ENCODE assay signal across 8 cellular contexts in genomic region chr1:99728494-99729235, GRCh38. TPM values are rescaled to one million over a fixed set of nuclear protein-coding genes. Genes with fewer than 3 reads are reported as not detected.
DNase-seq lines count a peak whose midpoint lies in the region; ATAC-seq and TF ChIP-seq lines count a peak whose summit lies in the region.

No MANE protein-coding gene starts in this region.

- H4K20me1 ChIP-seq in BLaER1 treated with 17β-estradiol and CSF1 and Interleukin-3, amounts not matched to agents 10 nM and 100 nM: no peaks in the 10 kb centered on the region
- H4K20me1 ChIP-seq in GM23338 (replicated peaks; ENCODE audit: insufficient read depth): no peaks in the 10 kb centered on the region
- no peaks in the 10 kb centered on the region for H4K20me1 ChIP-seq in PC-9 (ENCODE audit: insufficient read depth)

- ATAC-seq in GM23338 (peak; percentile 89), foreskin keratinocyte (peak; percentile 96)
- ATAC-seq in stimulated activated naive CD8-positive, alpha-beta T cell treated with anti-CD3 and anti-CD28 coated beads, Interleukin-15, amount 100 ng/mL, for 72 hours: no peak

- H3K79me2 ChIP-seq in GM23338 (replicated peaks; ENCODE audit: insufficient read depth): no peaks in the 10 kb centered on the region
- no peaks in the 10 kb centered on the region for H3K79me2 ChIP-seq in PC-9 (ENCODE audit: low read depth)

- BruUV-seq in PC-9 (replicated peaks; lab: Mats Ljungman, UMichigan): no TSS peak

- peak overlapping the region in 4 of 11 experiments; percentile 8 to 54 (median 26); a peak in 4 of 22 replicates for H3K9ac ChIP-seq in BLaER1 treated with 17β-estradiol and CSF1 and Interleukin-3, amounts not matched to agents 10 nM and 100 nM

- H3K27me3 Mint-ChIP-seq in GM23338 (ENCODE audit: insufficient read depth, low read depth, poor library complexity): no peaks in the 10 kb centered on the region
- no peaks in the 10 kb centered on the region for H3K27me3 Mint-ChIP-seq in stimulated activated naive CD8-positive, alpha-beta T cell treated with anti-CD3 and anti-CD28 coated beads, Interleukin-15, amount 100 ng/mL, for 72 hours

- peaks cover 9 to 24% (median 15%) of the 10 kb centered on the region in 10 experiments; a peak in 17 of 20 replicates for H3K4me1 ChIP-seq in BLaER1 treated with 17β-estradiol and CSF1 and Interleukin-3, amounts not matched to agents 10 nM and 100 nM
- H3K4me1 ChIP-seq in GM23338 (ENCODE audit: insufficient read depth): peaks cover 7% of the 10 kb centered on the region
- H3K4me1 ChIP-seq in PC-9 (replicated peaks; ENCODE audit: insufficient read depth): no peaks in the 10 kb centered on the region
- no peaks in the 10 kb centered on the region for H3K4me1 ChIP-seq in foreskin keratinocyte
- peaks cover 0 to 10% (median 0%) of the 10 kb centered on the region in 4 donors for H3K4me1 ChIP-seq in transverse colon
- no peaks in the 10 kb centered on the region for H3K4me1 ChIP-seq in prostate gland (replicated peaks)

- WGBS in transverse colon (ENCODE audit: low coverage in 1 of 2), 2 donors: 80 to 93% methylated on average over 3 to 4 of the region's 4 CpGs
- 74% methylated on average over 4 of the region's 4 CpGs for WGBS in prostate gland

- H3F3A ChIP-seq in GM23338 (replicated peaks; ENCODE audit: low read depth) (no peaks in the 10 kb centered on the region), PC-9 (ENCODE audit: insufficient read depth, low read depth) (no peaks in the 10 kb centered on the region)

- H3K27ac Mint-ChIP-seq in GM23338: no peak overlapping the region
- no peak overlapping the region for H3K27ac Mint-ChIP-seq in stimulated activated naive CD8-positive, alpha-beta T cell treated with anti-CD3 and anti-CD28 coated beads, Interleukin-15, amount 100 ng/mL, for 72 hours

- no peaks in the 10 kb centered on the region for H3K36me3 ChIP-seq in BLaER1 treated with 17β-estradiol and CSF1 and Interleukin-3, amounts not matched to agents 10 nM and 100 nM
- no peaks in the 10 kb centered on the region for H3K36me3 ChIP-seq in GM23338 (ENCODE audit: insufficient read depth)
- H3K36me3 ChIP-seq in PC-9 (ENCODE audit: low read depth): no peaks in the 10 kb centered on the region
- no peaks in the 10 kb centered on the region for H3K36me3 ChIP-seq in transverse colon
- no peaks in the 10 kb centered on the region for H3K36me3 ChIP-seq in prostate gland

- no peaks in the 10 kb centered on the region for H3K9me3 ChIP-seq in BLaER1 treated with 17β-estradiol and CSF1 and Interleukin-3, amounts not matched to agents 10 nM and 100 nM (replicated peaks in 1 of 11)
- H3K9me3 ChIP-seq in PC-9 (ENCODE audit: insufficient read depth, low read depth): no peaks in the 10 kb centered on the region
- H3K9me3 ChIP-seq in transverse colon: no peaks in the 10 kb centered on the region
- H3K9me3 ChIP-seq in prostate gland: no peaks in the 10 kb centered on the region

- H3K36me3 Mint-ChIP-seq in GM23338 (ENCODE audit: low read depth): no peaks in the 10 kb centered on the region

- no peak for TF ChIP-seq EP300 in transverse colon (IDR thresholded peaks at IDR 0.05; ENCODE audit: low read depth)

- H3K27me3 ChIP-seq in BLaER1 treated with 17β-estradiol and CSF1 and Interleukin-3, amounts not matched to agents 10 nM and 100 nM: no peaks in the 10 kb centered on the region
- H3K27me3 ChIP-seq in GM23338 (ENCODE audit: insufficient read depth): no peaks in the 10 kb centered on the region
- H3K27me3 ChIP-seq in PC-9 (ENCODE audit: insufficient read depth, low read depth): no peaks in the 10 kb centered on the region
- H3K27me3 ChIP-seq in foreskin keratinocyte: no peaks in the 10 kb centered on the region
- no peaks in the 10 kb centered on the region for H3K27me3 ChIP-seq in transverse colon
- H3K27me3 ChIP-seq in prostate gland (replicated peaks; ENCODE audit: insufficient read depth): no peaks in the 10 kb centered on the region

- no peaks in the 10 kb centered on the region for H3K9me3 Mint-ChIP-seq in GM23338
- no peaks in the 10 kb centered on the region for H3K9me3 Mint-ChIP-seq in stimulated activated naive CD8-positive, alpha-beta T cell treated with anti-CD3 and anti-CD28 coated beads, Interleukin-15, amount 100 ng/mL, for 72 hours

- CTCF ChIA-PET in PC-9 (lab: Charles Lee): interaction anchor here (0.6 kb wide), 1 partner anchor 1142 kb away, joined by 3 read pairs; no protein-coding TSS in a partner anchor

- H3K27ac ChIP-seq in BLaER1 treated with 17β-estradiol and CSF1 and Interleukin-3, amounts not matched to agents 10 nM and 100 nM: peak overlapping the region in 5 of 11 experiments; percentile 14 to 64 (median 47); a peak in 7 of 22 replicates
- H3K27ac ChIP-seq in GM23338 (ENCODE audit: low read depth) (no peak overlapping the region), PC-9 (no peak overlapping the region), foreskin keratinocyte (no peak overlapping the region), transverse colon (no peak overlapping the region), prostate gland (no peak overlapping the region)

- peaks cover 25% of the 10 kb centered on the region for H3K4me1 Mint-ChIP-seq in GM23338
- H3K4me1 Mint-ChIP-seq in stimulated activated naive CD8-positive, alpha-beta T cell treated with anti-CD3 and anti-CD28 coated beads, Interleukin-15, amount 100 ng/mL, for 72 hours: no peaks in the 10 kb centered on the region

- peak overlapping the region in 2 of 10 experiments; percentile 27 to 28; a peak in 1 of 20 replicates for H3K4me3 ChIP-seq in BLaER1 treated with 17β-estradiol and CSF1 and Interleukin-3, amounts not matched to agents 10 nM and 100 nM
- H3K4me3 ChIP-seq in GM23338 (no peak overlapping the region), PC-9 (no peak overlapping the region), transverse colon (no peak overlapping the region), prostate gland (no peak overlapping the region)

- DNase-seq in GM23338 (ENCODE audit: low spot score): peak; percentile 83
- peak in 1 of 2 experiments; percentile 40 for DNase-seq in PC-9
- DNase-seq in foreskin keratinocyte: peak in 1 of 2 donors; percentile 14
- DNase-seq in transverse colon: no peak
- DNase-seq in stimulated activated naive CD8-positive, alpha-beta T cell treated with anti-CD3 and anti-CD28 coated beads, Interleukin-15, amount 100 ng/mL, for 72 hours: no peak
- DNase-seq in prostate gland (ENCODE audit: low spot score): no peak
- DNase-seq in Ammon's horn (ENCODE audit: low spot score): no peak

- in situ Hi-C loops in transverse colon (cut with MboI; ENCODE audit: low pct_ligation_motif_present in 1 of 4, low pct_unique_long_range_greater_than_20kb in 1 of 4, low sequenced_read_pairs in 3 of 4): no loop called here

- H3K4me2 ChIP-seq in BLaER1 treated with 17β-estradiol and CSF1 and Interleukin-3, amounts not matched to agents 10 nM and 100 nM: peak overlapping the region in 8 of 11 experiments; percentile 22 to 87 (median 56); a peak in 15 of 22 replicates
- H3K4me2 ChIP-seq in GM23338: no peak overlapping the region
- H3K4me2 ChIP-seq in PC-9: no peak overlapping the region

- TF ChIP-seq CTCF in GM23338 (conservative IDR thresholded peaks at IDR 0.05; ENCODE audit: low read depth in 2 of 2) (peak; percentile 47 to 83), PC-9 (conservative IDR thresholded peaks at IDR 0.05) (peak; percentile 63), foreskin keratinocyte (conservative IDR thresholded peaks at IDR 0.05) (peak; percentile 71), transverse colon (IDR thresholded peaks at IDR 0.05) (peak; percentile 22 to 45 (median 32)), prostate gland (IDR thresholded peaks at IDR 0.05) (peak in 2 of 4 experiments; percentile 21 to 49)

- 0 out of 2 replicates have a peak, but pooled peaks cover 3% of the 10 kb centered on the region for H3K9me2 ChIP-seq in GM23338 (ENCODE audit: insufficient read depth)
- H3K9me2 ChIP-seq in PC-9 (ENCODE audit: insufficient read depth): no peaks in the 10 kb centered on the region

- intact Hi-C loops in PC-9 (cut with micrococcal nuclease; ENCODE audit: unreplicated experiment) (no loop called here), transverse colon (cut with DNase I; ENCODE audit: low total_unique reads) (no loop called here), prostate gland (cut with DNase I) (no loop called here)

- no peak overlapping the region for H2AFZ ChIP-seq in GM23338
- H2AFZ ChIP-seq in PC-9: no peak overlapping the region

- no peak overlapping the region; the same call in 2 of the 3 replicates for H3K4me3 Mint-ChIP-seq in GM23338
- no peak overlapping the region for H3K4me3 Mint-ChIP-seq in stimulated activated naive CD8-positive, alpha-beta T cell treated with anti-CD3 and anti-CD28 coated beads, Interleukin-15, amount 100 ng/mL, for 72 hours

- TF ChIP-seq POLR2A in transverse colon (IDR thresholded peaks at IDR 0.05): no peak
- no peak for TF ChIP-seq POLR2A in prostate gland (IDR thresholded peaks at IDR 0.05)

- POLR2A ChIA-PET in PC-9 (lab: Charles Lee; ENCODE audit: unreplicated experiment): no interaction called here

RNA-seq across cellular contexts. Expression of gene FRRS1, which starts 37.8 kb away (rescaled TPM):
- total RNA-seq in GM23338 (2014; rRNA removed; shearing (Covaris generic)): 3.7 and 6.8 TPM in 2 replicates
- 0.09 and 0.34 TPM in 2 replicates for polyA plus RNA-seq in GM23338 (2016; fragmentation: Nextera tagmentation; extraction: Ambion mirVana)
- total RNA-seq in PC-9 (2021): 4.1 and 7.3 TPM in 2 replicates
- total RNA-seq in foreskin keratinocyte: 13.0 and 13.2 TPM in 2 replicates
- polyA plus RNA-seq in foreskin keratinocyte: 0.90 and 1.4 TPM in 2 replicates
- total RNA-seq in transverse colon: 10 to 100 TPM in 2 of 4 donors, 1 to 10 TPM in 2; 3.0 to 32.4 (median 18.9) TPM
- total RNA-seq in prostate gland: 10 to 100 TPM in 1 of 2 donors, 1 to 10 TPM in 1; 9.5 to 16.1 TPM

Comparison
In these comparisons a context has a peak if more than half of its experiments do, and no peak if none do; other contexts are left out.
1. H3K4me2 ChIP-seq: peak in BLaER1 treated with 17β-estradiol and CSF1 and Interleukin-3, amounts not matched to agents 10 nM and 100 nM (8 of 11); none in GM23338 (single experiment) and PC-9 (single experiment).